1 cellular context compared by ENCODE assay signal in the genomic region with DNA sequence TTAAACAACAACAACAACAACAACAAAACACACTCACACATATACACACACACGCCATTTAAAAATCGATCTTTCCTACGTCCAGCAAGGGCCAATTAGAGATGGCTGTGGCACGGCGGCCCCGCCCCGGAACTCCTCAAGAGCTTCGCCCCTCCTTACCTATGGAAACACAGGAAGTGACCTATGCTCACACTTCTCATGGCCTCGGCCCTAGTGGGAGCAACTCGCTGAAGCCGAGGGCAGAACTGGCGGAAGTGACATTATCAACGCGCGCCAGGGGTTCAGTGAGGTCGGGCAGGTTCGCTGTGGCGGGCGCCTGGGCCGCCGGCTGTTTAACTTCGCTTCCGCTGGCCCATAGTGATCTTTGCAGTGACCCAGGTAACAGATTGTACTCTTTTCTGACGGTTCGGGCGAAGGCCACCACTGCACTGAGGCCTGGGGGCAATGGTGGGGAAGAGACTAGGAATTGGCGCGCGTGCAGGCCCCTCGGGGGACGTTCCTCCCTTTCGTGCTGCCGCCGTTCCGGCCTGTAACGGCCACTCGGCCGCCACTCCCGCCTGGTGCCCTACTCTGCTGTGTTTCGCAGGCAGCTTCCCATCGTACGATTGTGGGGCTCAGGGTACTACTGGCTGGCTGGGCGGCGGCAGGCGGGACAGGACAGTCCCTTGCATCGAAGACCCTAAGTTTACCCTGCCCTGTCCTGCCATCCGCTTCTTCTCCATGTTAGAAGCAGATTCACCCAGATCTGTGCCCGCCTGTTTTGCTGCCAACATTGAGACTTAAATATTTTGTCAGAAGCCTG.
TF ChIP-seq lines count a peak whose summit lies in the region.

A gene (plus strand): TSS at position 284 of the 802 bp plus-strand sequence. CDS start 2,661 bp downstream, outside the sequence.

TF ChIP-seq in K562, 482 proteins besides CTCF, POLR2A, EP300 and RAD21 (continued from another document and continues in another):
- TF ChIP-seq, protein P1, sequence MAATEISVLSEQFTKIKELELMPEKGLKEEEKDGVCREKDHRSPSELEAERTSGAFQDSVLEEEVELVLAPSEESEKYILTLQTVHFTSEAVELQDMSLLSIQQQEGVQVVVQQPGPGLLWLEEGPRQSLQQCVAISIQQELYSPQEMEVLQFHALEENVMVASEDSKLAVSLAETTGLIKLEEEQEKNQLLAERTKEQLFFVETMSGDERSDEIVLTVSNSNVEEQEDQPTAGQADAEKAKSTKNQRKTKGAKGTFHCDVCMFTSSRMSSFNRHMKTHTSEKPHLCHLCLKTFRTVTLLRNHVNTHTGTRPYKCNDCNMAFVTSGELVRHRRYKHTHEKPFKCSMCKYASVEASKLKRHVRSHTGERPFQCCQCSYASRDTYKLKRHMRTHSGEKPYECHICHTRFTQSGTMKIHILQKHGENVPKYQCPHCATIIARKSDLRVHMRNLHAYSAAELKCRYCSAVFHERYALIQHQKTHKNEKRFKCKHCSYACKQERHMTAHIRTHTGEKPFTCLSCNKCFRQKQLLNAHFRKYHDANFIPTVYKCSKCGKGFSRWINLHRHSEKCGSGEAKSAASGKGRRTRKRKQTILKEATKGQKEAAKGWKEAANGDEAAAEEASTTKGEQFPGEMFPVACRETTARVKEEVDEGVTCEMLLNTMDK (IDR thresholded peaks at IDR 0.05; ENCODE audit: borderline replicate concordance, insufficient read depth, low read depth, low read length, poor library complexity, severe bottlenecking), result peak; percentile 87
- peak; percentile 47; the same call in 1 of the 2 replicates for TF ChIP-seq TOE1 (IDR thresholded peaks at IDR 0.05; ENCODE audit: borderline replicate concordance)
- TF ChIP-seq TOE1 (CRISPR knock-in tag; IDR thresholded peaks at IDR 0.05; ENCODE audit: borderline replicate concordance, low read depth), result no peak
- TF ChIP-seq, protein P2, sequence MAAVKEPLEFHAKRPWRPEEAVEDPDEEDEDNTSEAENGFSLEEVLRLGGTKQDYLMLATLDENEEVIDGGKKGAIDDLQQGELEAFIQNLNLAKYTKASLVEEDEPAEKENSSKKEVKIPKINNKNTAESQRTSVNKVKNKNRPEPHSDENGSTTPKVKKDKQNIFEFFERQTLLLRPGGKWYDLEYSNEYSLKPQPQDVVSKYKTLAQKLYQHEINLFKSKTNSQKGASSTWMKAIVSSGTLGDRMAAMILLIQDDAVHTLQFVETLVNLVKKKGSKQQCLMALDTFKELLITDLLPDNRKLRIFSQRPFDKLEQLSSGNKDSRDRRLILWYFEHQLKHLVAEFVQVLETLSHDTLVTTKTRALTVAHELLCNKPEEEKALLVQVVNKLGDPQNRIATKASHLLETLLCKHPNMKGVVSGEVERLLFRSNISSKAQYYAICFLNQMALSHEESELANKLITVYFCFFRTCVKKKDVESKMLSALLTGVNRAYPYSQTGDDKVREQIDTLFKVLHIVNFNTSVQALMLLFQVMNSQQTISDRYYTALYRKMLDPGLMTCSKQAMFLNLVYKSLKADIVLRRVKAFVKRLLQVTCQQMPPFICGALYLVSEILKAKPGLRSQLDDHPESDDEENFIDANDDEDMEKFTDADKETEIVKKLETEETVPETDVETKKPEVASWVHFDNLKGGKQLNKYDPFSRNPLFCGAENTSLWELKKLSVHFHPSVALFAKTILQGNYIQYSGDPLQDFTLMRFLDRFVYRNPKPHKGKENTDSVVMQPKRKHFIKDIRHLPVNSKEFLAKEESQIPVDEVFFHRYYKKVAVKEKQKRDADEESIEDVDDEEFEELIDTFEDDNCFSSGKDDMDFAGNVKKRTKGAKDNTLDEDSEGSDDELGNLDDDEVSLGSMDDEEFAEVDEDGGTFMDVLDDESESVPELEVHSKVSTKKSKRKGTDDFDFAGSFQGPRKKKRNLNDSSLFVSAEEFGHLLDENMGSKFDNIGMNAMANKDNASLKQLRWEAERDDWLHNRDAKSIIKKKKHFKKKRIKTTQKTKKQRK (IDR thresholded peaks at IDR 0.05; ENCODE audit: borderline replicate concordance, low read depth, low read length), result 0 out of 2 replicates have a peak, but pooled peaks have one; percentile 53
- TF ChIP-seq ZNF507 (tag; conservative IDR thresholded peaks at IDR 0.05), result no peak
- TF ChIP-seq RBM14 (IDR thresholded peaks at IDR 0.05; ENCODE audit: borderline replicate concordance, insufficient read depth, low read depth, low read length), result no peak
- TF ChIP-seq, protein P3, sequence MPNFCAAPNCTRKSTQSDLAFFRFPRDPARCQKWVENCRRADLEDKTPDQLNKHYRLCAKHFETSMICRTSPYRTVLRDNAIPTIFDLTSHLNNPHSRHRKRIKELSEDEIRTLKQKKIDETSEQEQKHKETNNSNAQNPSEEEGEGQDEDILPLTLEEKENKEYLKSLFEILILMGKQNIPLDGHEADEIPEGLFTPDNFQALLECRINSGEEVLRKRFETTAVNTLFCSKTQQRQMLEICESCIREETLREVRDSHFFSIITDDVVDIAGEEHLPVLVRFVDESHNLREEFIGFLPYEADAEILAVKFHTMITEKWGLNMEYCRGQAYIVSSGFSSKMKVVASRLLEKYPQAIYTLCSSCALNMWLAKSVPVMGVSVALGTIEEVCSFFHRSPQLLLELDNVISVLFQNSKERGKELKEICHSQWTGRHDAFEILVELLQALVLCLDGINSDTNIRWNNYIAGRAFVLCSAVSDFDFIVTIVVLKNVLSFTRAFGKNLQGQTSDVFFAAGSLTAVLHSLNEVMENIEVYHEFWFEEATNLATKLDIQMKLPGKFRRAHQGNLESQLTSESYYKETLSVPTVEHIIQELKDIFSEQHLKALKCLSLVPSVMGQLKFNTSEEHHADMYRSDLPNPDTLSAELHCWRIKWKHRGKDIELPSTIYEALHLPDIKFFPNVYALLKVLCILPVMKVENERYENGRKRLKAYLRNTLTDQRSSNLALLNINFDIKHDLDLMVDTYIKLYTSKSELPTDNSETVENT (CRISPR knock-in tag; IDR thresholded peaks at IDR 0.05), result peak; percentile 58; the same call in 1 of the 2 replicates
- peak; percentile 85 for TF ChIP-seq TBP (optimal IDR thresholded peaks at IDR 0.05; ENCODE audit: low read depth, low read length)
- TF ChIP-seq NRF1 (conservative IDR thresholded peaks at IDR 0.05 in 1 of 2, IDR thresholded peaks at IDR 0.05 in 1 of 2), result peak; percentile 52 to 62
- TF ChIP-seq, protein P4, sequence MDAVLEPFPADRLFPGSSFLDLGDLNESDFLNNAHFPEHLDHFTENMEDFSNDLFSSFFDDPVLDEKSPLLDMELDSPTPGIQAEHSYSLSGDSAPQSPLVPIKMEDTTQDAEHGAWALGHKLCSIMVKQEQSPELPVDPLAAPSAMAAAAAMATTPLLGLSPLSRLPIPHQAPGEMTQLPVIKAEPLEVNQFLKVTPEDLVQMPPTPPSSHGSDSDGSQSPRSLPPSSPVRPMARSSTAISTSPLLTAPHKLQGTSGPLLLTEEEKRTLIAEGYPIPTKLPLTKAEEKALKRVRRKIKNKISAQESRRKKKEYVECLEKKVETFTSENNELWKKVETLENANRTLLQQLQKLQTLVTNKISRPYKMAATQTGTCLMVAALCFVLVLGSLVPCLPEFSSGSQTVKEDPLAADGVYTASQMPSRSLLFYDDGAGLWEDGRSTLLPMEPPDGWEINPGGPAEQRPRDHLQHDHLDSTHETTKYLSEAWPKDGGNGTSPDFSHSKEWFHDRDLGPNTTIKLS (IDR thresholded peaks at IDR 0.05; ENCODE audit: borderline replicate concordance, low read depth), result 0 out of 2 replicates have a peak, but pooled peaks have one; percentile 68
- no peak for TF ChIP-seq CBX5 (IDR thresholded peaks at IDR 0.05; ENCODE audit: borderline replicate concordance, low read depth)
- TF ChIP-seq ZBTB7A (IDR thresholded peaks at IDR 0.05; ENCODE audit: borderline replicate concordance, control insufficient read depth, low read depth, low read length), result peak; percentile 43; the same call in 1 of the 2 replicates
- TF ChIP-seq, protein P5, sequence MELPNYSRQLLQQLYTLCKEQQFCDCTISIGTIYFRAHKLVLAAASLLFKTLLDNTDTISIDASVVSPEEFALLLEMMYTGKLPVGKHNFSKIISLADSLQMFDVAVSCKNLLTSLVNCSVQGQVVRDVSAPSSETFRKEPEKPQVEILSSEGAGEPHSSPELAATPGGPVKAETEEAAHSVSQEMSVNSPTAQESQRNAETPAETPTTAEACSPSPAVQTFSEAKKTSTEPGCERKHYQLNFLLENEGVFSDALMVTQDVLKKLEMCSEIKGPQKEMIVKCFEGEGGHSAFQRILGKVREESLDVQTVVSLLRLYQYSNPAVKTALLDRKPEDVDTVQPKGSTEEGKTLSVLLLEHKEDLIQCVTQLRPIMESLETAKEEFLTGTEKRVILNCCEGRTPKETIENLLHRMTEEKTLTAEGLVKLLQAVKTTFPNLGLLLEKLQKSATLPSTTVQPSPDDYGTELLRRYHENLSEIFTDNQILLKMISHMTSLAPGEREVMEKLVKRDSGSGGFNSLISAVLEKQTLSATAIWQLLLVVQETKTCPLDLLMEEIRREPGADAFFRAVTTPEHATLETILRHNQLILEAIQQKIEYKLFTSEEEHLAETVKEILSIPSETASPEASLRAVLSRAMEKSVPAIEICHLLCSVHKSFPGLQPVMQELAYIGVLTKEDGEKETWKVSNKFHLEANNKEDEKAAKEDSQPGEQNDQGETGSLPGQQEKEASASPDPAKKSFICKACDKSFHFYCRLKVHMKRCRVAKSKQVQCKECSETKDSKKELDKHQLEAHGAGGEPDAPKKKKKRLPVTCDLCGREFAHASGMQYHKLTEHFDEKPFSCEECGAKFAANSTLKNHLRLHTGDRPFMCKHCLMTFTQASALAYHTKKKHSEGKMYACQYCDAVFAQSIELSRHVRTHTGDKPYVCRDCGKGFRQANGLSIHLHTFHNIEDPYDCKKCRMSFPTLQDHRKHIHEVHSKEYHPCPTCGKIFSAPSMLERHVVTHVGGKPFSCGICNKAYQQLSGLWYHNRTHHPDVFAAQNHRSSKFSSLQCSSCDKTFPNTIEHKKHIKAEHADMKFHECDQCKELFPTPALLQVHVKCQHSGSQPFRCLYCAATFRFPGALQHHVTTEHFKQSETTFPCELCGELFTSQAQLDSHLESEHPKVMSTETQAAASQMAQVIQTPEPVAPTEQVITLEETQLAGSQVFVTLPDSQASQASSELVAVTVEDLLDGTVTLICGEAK (IDR thresholded peaks at IDR 0.05), result peak; percentile 99
- TF ChIP-seq, protein P5 (CRISPR knock-in tag; IDR thresholded peaks at IDR 0.05), result no peak
- peak; percentile 16; the same call in 1 of the 2 replicates for TF ChIP-seq STAT5A (IDR thresholded peaks at IDR 0.05; ENCODE audit: borderline replicate concordance, low read length)
- TF ChIP-seq, protein P6, sequence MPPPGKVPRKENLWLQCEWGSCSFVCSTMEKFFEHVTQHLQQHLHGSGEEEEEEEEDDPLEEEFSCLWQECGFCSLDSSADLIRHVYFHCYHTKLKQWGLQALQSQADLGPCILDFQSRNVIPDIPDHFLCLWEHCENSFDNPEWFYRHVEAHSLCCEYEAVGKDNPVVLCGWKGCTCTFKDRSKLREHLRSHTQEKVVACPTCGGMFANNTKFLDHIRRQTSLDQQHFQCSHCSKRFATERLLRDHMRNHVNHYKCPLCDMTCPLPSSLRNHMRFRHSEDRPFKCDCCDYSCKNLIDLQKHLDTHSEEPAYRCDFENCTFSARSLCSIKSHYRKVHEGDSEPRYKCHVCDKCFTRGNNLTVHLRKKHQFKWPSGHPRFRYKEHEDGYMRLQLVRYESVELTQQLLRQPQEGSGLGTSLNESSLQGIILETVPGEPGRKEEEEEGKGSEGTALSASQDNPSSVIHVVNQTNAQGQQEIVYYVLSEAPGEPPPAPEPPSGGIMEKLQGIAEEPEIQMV (tag; conservative IDR thresholded peaks at IDR 0.05; ENCODE audit: low read depth), result 0 out of 2 replicates have a peak, but pooled peaks have one; percentile 14
